ENCODE assay signal across 24 cellular contexts in genomic region chr2:46136953-46137352, GRCh38.
DNase-seq lines count a peak whose midpoint lies in the region; ATAC-seq, FAIRE-seq and TF ChIP-seq lines count a peak whose summit lies in the region.
"Had no signal": no experiment of that assay in that cellular context is flagged by ENCODE, and none has a peak within 500 bp of the region (broad histone marks: within the 10 kb centered on the region; RNA-seq: fewer than 3 reads in every experiment).

No MANE protein-coding gene starts in this region.

- H3K4me2 ChIP-seq in K562 (ENCODE audit: insufficient read depth, low read length) (no peak overlapping the region), mesenchymal stem cell (ENCODE audit: low read length, poor library complexity, severe bottlenecking) (no peak overlapping the region)
- H3K4me2 ChIP-seq: BLaER1, GM23338, PC-9 had no signal

- no peak for TF ChIP-seq POLR2A in heart left ventricle (IDR thresholded peaks at IDR 0.05)
- no peak for TF ChIP-seq POLR2A in K562 (conservative IDR thresholded peaks at IDR 0.05)
- no peak for TF ChIP-seq POLR2A in thyroid gland (IDR thresholded peaks at IDR 0.05)

- no peak overlapping the region for H3K4ac ChIP-seq in mesenchymal stem cell (ENCODE audit: low read depth in 1 of 2, low read length in 2 of 2)

- no peak overlapping the region for H4K8ac ChIP-seq in mesenchymal stem cell (ENCODE audit: low read length)

- H3K36me3 ChIP-seq in heart left ventricle (no peaks in the 10 kb centered on the region), K562 (ENCODE audit: control insufficient read depth, insufficient read depth, low read length) (no peaks in the 10 kb centered on the region), mesenchymal stem cell (ENCODE audit: control insufficient read depth in 1 of 2, insufficient read depth in 2 of 2, low read depth in 1 of 2, low read length in 2 of 2) (peaks cover 5 to 6% of the 10 kb centered on the region in 2 experiments), thyroid gland (no peaks in the 10 kb centered on the region)
- H3K36me3 ChIP-seq: HAP-1 had no signal

- H3K79me1 ChIP-seq in mesenchymal stem cell (replicated peaks; ENCODE audit: low read length, poor library complexity, severe bottlenecking), result no peaks in the 10 kb centered on the region

- TF ChIP-seq EP300 in K562 (IDR thresholded peaks at IDR 0.05; ENCODE audit: low read length), result no peak

- H4K91ac ChIP-seq in mesenchymal stem cell (ENCODE audit: low read length), result no peak overlapping the region

- H3K36me3 Mint-ChIP-seq in stimulated activated naive B cell treated with anti-CD40 and anti-IgM and Interleukin-4, amounts not matched to agents 10 μg/mL and 1 μg/mL and 100 μg/mL, for 72 hours, result peaks cover 10 to 22% of the 10 kb centered on the region in 2 donors

- H3K14ac ChIP-seq in mesenchymal stem cell (ENCODE audit: low read length in 2 of 2), result no peak overlapping the region

- ATAC-seq in heart left ventricle (no peak), K562 (no peak)
- ATAC-seq in stimulated activated naive B cell treated with anti-CD40 and anti-IgM and Interleukin-4, amounts not matched to agents 10 μg/mL and 1 μg/mL and 100 μg/mL, for 72 hours (replicated peaks), result no peak
- ATAC-seq: GM23338 had no signal

- H3K27me3 ChIP-seq in heart left ventricle (no peaks in the 10 kb centered on the region), K562 (ENCODE audit: control insufficient read depth in 2 of 2, insufficient read depth in 2 of 2, low read length in 2 of 2) (peaks cover 21 to 28% of the 10 kb centered on the region in 2 experiments; a peak in 4 of 5 replicates), mesenchymal stem cell (ENCODE audit: control insufficient read depth in 1 of 2, insufficient read depth in 1 of 2, low read length in 2 of 2) (no peaks in the 10 kb centered on the region), thyroid gland (no peaks in the 10 kb centered on the region)
- H3K27me3 ChIP-seq: BLaER1 had no signal

- FAIRE-seq in K562 (lab: Jason Lieb, UNC), result no peak

- no peaks in the 10 kb centered on the region for H3K4me1 Mint-ChIP-seq in stimulated activated naive B cell treated with anti-CD40 and anti-IgM and Interleukin-4, amounts not matched to agents 10 μg/mL and 1 μg/mL and 100 μg/mL, for 72 hours

- no peaks in the 10 kb centered on the region for H3K9me3 ChIP-seq in heart left ventricle
- no peaks in the 10 kb centered on the region for H3K9me3 ChIP-seq in K562 (replicated peaks; ENCODE audit: control insufficient read depth, insufficient read depth, low read depth, low read length)
- H3K9me3 ChIP-seq in mesenchymal stem cell (ENCODE audit: control insufficient read depth, low read length), result no peaks in the 10 kb centered on the region
- no peaks in the 10 kb centered on the region for H3K9me3 ChIP-seq in thyroid gland
- H3K9me3 ChIP-seq: BLaER1, HAP-1 had no signal

- H3K27me3 Mint-ChIP-seq in stimulated activated naive B cell treated with anti-CD40 and anti-IgM and Interleukin-4, amounts not matched to agents 10 μg/mL and 1 μg/mL and 100 μg/mL, for 72 hours, result no peaks in the 10 kb centered on the region
- H3K27me3 Mint-ChIP-seq: CD4-positive, alpha-beta T cell had no signal

- H3K4me3 ChIP-seq in heart left ventricle (no peak overlapping the region), K562 (no peak overlapping the region), mesenchymal stem cell (ENCODE audit: insufficient read depth in 1 of 2, low read depth in 1 of 2, low read length in 2 of 2) (no peak overlapping the region), thyroid gland (replicated peaks in 1 of 3) (no peak overlapping the region)
- H3K4me3 ChIP-seq: BLaER1, GM23338, HAP-1, PC-9 had no signal

- H3K9me3 Mint-ChIP-seq in stimulated activated naive B cell treated with anti-CD40 and anti-IgM and Interleukin-4, amounts not matched to agents 10 μg/mL and 1 μg/mL and 100 μg/mL, for 72 hours, result no peaks in the 10 kb centered on the region
- H3K9me3 Mint-ChIP-seq: CD4-positive, alpha-beta T cell; GM23338 had no signal

- no peak overlapping the region for H2AFZ ChIP-seq in K562 (ENCODE audit: low read depth, low read length)
- no peak overlapping the region for H2AFZ ChIP-seq in mesenchymal stem cell (ENCODE audit: low read depth, low read length)
- H2AFZ ChIP-seq: GM23338, PC-9 had no signal

- POLR2A ChIA-PET in K562 (lab: Yijun Ruan, JAX), result interaction anchor here (0.5 kb wide), 1 partner anchor 175 kb away, joined by 3 read pairs; no protein-coding TSS in a partner anchor

- H2BK5ac ChIP-seq in mesenchymal stem cell (ENCODE audit: low read depth, low read length, poor library complexity, severe bottlenecking), result no peak overlapping the region

- H2BK12ac ChIP-seq in mesenchymal stem cell (ENCODE audit: low read length in 2 of 2), result no peak overlapping the region

- H3K79me2 ChIP-seq in K562 (ENCODE audit: control insufficient read depth, insufficient read depth, low read length), result no peaks in the 10 kb centered on the region

- TF ChIP-seq CTCF in heart left ventricle (IDR thresholded peaks at IDR 0.05) (no peak), K562 (IDR thresholded peaks at IDR 0.05 in 2 of 3, conservative IDR thresholded peaks at IDR 0.05 in 1 of 3; ENCODE audit: insufficient read depth in 2 of 3, low read depth in 1 of 3, low read length in 3 of 3) (no peak), thyroid gland (IDR thresholded peaks at IDR 0.05) (no peak)

- WGBS in heart left ventricle, 4 donors, result 84 to 95% (median 93%) methylated on average over 2 of the region's 2 CpGs
- WGBS in K562 (ENCODE audit: insufficient coverage, low coverage, missing lambda C conversion rate), result 3% methylated on average over 2 of the region's 2 CpGs
- WGBS in mesenchymal stem cell, result 90% methylated on average over 1 of the region's 2 CpGs
- 97 to 98% methylated on average over 2 of the region's 2 CpGs for WGBS in thyroid gland, 2 donors

- H3K4me1 ChIP-seq in heart left ventricle (peaks cover 7 to 43% (median 34%) of the 10 kb centered on the region in 12 donors), K562 (replicated peaks in 1 of 2; ENCODE audit: control insufficient read depth in 2 of 2, insufficient read depth in 2 of 2, low read length in 2 of 2) (no peaks in the 10 kb centered on the region), mesenchymal stem cell (ENCODE audit: control insufficient read depth, insufficient read depth, low read depth, low read length) (peaks cover 15% of the 10 kb centered on the region), thyroid gland (peaks cover 31 to 32% of the 10 kb centered on the region in 2 donors)
- H3K4me1 ChIP-seq: HAP-1 had no signal

- no peak overlapping the region for H3K18ac ChIP-seq in mesenchymal stem cell (ENCODE audit: low read depth in 1 of 2, low read length in 2 of 2)

- H4K20me1 ChIP-seq in K562 (replicated peaks; ENCODE audit: control insufficient read depth, insufficient read depth, low read length), result no peaks in the 10 kb centered on the region; the same call in 1 of the 2 replicates

- BruUV-seq in K562 (replicated peaks; lab: Mats Ljungman, UMichigan), result no TSS peak

- intact Hi-C loops in heart left ventricle (cut with DNase I) (no loop called here), cardiac septum (cut with DNase I) (no loop called here), K562 (cut with micrococcal nuclease) (no loop called here), thyroid gland (cut with DNase I) (no loop called here)

- TF ChIP-seq RAD21 in K562 (CRISPR knock-in tag; conservative IDR thresholded peaks at IDR 0.05 in 1 of 2, IDR thresholded peaks at IDR 0.05 in 1 of 2), result no peak

- H3K27ac Mint-ChIP-seq in stimulated activated naive B cell treated with anti-CD40 and anti-IgM and Interleukin-4, amounts not matched to agents 10 μg/mL and 1 μg/mL and 100 μg/mL, for 72 hours, result no peak overlapping the region
- H3K27ac Mint-ChIP-seq: CD4-positive, alpha-beta T cell; GM23338 had no signal

- H2BK15ac ChIP-seq in mesenchymal stem cell (ENCODE audit: low read depth, poor library complexity, severe bottlenecking), result no peak overlapping the region

- peak overlapping the region in 8 of 12 donors; percentile 1 to 79 (median 60) for H3K27ac ChIP-seq in heart left ventricle
- H3K27ac ChIP-seq in K562 (ENCODE audit: extremely low read depth, low read depth, low read length), result no peak overlapping the region
- no peak overlapping the region for H3K27ac ChIP-seq in mesenchymal stem cell (ENCODE audit: low read length, poor library complexity, severe bottlenecking)
- peak overlapping the region in 2 of 3 donors; percentile 84 to 94 for H3K27ac ChIP-seq in thyroid gland
- H3K27ac ChIP-seq: 22Rv1, BLaER1, PC-9 had no signal

- DNase-seq in heart left ventricle (no peak), cardiac septum (ENCODE audit: low spot score) (no peak), K562 (ENCODE audit: extremely low read depth in 1 of 4, low spot score in 3 of 4) (no peak), mesenchymal stem cell (no peak), thyroid gland (no peak), dedifferentiated amniotic fluid mesenchymal stem cell (ENCODE audit: extremely low spot score) (no peak), UCSD-AML1 (lab: John Stamatoyannopoulos, UW; ENCODE audit: unreplicated experiment) (no peak)
- no peak for DNase-seq in stimulated activated naive B cell treated with anti-CD40 and anti-IgM and Interleukin-4, amounts not matched to agents 10 μg/mL and 1 μg/mL and 100 μg/mL, for 72 hours
- DNase-seq: ACHN; CD4-positive, alpha-beta T cell; COR-L47; DMS79; KG1; NCI-H1092 treated with DMSO at 0.1 percent for 48 hours; NCI-H146; NCI-H2029 treated with DMSO at 0.1 percent for 48 hours; NCI-H510A treated with DMSO at 0.1 percent for 48 hours; NCI-H748 treated with DMSO at 0.1 percent for 48 hours; PC-9; RPMI8226 had no signal

- no peak overlapping the region for H3K9ac ChIP-seq in K562 (ENCODE audit: insufficient read depth in 1 of 2, low read depth in 2 of 2, low read length in 2 of 2)
- H3K9ac ChIP-seq in mesenchymal stem cell (ENCODE audit: low read length), result no peak overlapping the region
- H3K9ac ChIP-seq: BLaER1 had no signal

- H2AK5ac ChIP-seq in mesenchymal stem cell (ENCODE audit: low read length, severe bottlenecking), result peak overlapping the region; percentile 4

- in situ Hi-C loops in K562 (cut with MboI), result no loop called here

- no peak overlapping the region for H3K23ac ChIP-seq in mesenchymal stem cell (ENCODE audit: low read length in 2 of 2)

- H2BK120ac ChIP-seq in mesenchymal stem cell (ENCODE audit: low read depth, low read length), result no peak overlapping the region

- H3K4me3 Mint-ChIP-seq in stimulated activated naive B cell treated with anti-CD40 and anti-IgM and Interleukin-4, amounts not matched to agents 10 μg/mL and 1 μg/mL and 100 μg/mL, for 72 hours, result no peak overlapping the region
- H3K4me3 Mint-ChIP-seq: CD4-positive, alpha-beta T cell; GM23338 had no signal

- H3K9me1 ChIP-seq in K562 (ENCODE audit: control insufficient read depth, insufficient read depth, low read length), result no peaks in the 10 kb centered on the region

- CTCF ChIA-PET in K562 (lab: Yijun Ruan, JAX; ENCODE audit: low intra/inter-chr PET ratio), result no interaction called here

TF ChIP-seq in K562, 482 proteins besides CTCF, POLR2A, EP300 and RAD21 (continues in another document):
- peak; percentile 74 for TF ChIP-seq RBM25 (IDR thresholded peaks at IDR 0.05; ENCODE audit: low read depth, low read length, severe bottlenecking)

Comparison
In these comparisons a context has a peak if more than half of its experiments do, and no peak if none do; other contexts are left out.
1. H3K27ac ChIP-seq: peak in heart left ventricle (8 of 12) and thyroid gland (2 of 3); none in K562 (single experiment) and mesenchymal stem cell (single experiment).